Comparison of ENCODE assay signal across 1 cellular context in genomic region chr18:58592223-58593214, GRCh38.
TF ChIP-seq lines count a peak whose summit lies in the region.

No MANE protein-coding gene starts in this region.

TF ChIP-seq in IMR-90, 13 proteins besides CTCF, POLR2A, EP300 and RAD21 (continued from another document):
- TF ChIP-seq, protein P1, sequence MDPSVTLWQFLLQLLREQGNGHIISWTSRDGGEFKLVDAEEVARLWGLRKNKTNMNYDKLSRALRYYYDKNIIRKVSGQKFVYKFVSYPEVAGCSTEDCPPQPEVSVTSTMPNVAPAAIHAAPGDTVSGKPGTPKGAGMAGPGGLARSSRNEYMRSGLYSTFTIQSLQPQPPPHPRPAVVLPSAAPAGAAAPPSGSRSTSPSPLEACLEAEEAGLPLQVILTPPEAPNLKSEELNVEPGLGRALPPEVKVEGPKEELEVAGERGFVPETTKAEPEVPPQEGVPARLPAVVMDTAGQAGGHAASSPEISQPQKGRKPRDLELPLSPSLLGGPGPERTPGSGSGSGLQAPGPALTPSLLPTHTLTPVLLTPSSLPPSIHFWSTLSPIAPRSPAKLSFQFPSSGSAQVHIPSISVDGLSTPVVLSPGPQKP (IDR thresholded peaks at IDR 0.05; ENCODE audit: borderline replicate concordance, low read depth, low read length), result no peak
- TF ChIP-seq RFX5 (IDR thresholded peaks at IDR 0.05; ENCODE audit: low read depth, low read length) (no peak), RCOR1 (IDR thresholded peaks at IDR 0.05; ENCODE audit: insufficient replicate concordance, low read length) (no peak), MXI1 (IDR thresholded peaks at IDR 0.05; ENCODE audit: borderline replicate concordance, low read depth, low read length) (no peak), SMC3 (IDR thresholded peaks at IDR 0.05; ENCODE audit: low read depth, low read length) (no peak), NFE2L2 (IDR thresholded peaks at IDR 0.05; ENCODE audit: low read depth, low read length) (no peak), CHD1 (IDR thresholded peaks at IDR 0.05; ENCODE audit: low read depth, low read length) (no peak), MAZ (IDR thresholded peaks at IDR 0.05; ENCODE audit: borderline replicate concordance, low read depth, low read length) (no peak)
- TF ChIP-seq, protein P2, sequence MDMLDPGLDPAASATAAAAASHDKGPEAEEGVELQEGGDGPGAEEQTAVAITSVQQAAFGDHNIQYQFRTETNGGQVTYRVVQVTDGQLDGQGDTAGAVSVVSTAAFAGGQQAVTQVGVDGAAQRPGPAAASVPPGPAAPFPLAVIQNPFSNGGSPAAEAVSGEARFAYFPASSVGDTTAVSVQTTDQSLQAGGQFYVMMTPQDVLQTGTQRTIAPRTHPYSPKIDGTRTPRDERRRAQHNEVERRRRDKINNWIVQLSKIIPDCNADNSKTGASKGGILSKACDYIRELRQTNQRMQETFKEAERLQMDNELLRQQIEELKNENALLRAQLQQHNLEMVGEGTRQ (IDR thresholded peaks at IDR 0.05; ENCODE audit: low read depth, low read length), result no peak
